ENCODE assay signal across 11 cellular contexts in genomic region chr5:126443374-126443851, GRCh38. TPM values are rescaled to one million over a fixed set of nuclear protein-coding genes. Genes with fewer than 3 reads are reported as not detected.
A peak's percentile ranks its signal among the peaks of the same experiment; 100 is the strongest.
DNase-seq lines count a peak whose midpoint lies in the region; ATAC-seq, FAIRE-seq and TF ChIP-seq lines count a peak whose summit lies in the region.
"Had no signal": no experiment of that assay in that cellular context is flagged by ENCODE, and none has a peak within 500 bp of the region (broad histone marks: within the 10 kb centered on the region; RNA-seq: fewer than 3 reads in every experiment).

No MANE protein-coding gene starts in this region.

- peaks cover 0 to 2% of the 10 kb centered on the region in 2 donors for H3K9me3 Mint-ChIP-seq in activated T-cell treated with anti-CD3 and anti-CD28 coated beads, Interleukin-2, amount 50 U/mL, for 72 hours

- DNase-seq in activated T-cell treated with anti-CD3 and anti-CD28 coated beads, Interleukin-2, amount 50 U/mL, for 72 hours: no peak
- no peak for DNase-seq in activated T-cell treated with anti-CD3 and anti-CD28 coated beads, Interleukin-2, amount 50 U/mL, for 48 hours
- DNase-seq in T-helper 17 cell (no peak), substantia nigra (lab: John Stamatoyannopoulos, UW) (peak in 6 of 49 donors; percentile 19 to 65 (median 24)), NCI-H146 (lab: John Stamatoyannopoulos, UW) (no peak), D721Med (ENCODE audit: insufficient read length, low spot score) (no peak)
- DNase-seq in stimulated activated CD4-positive, alpha-beta T cell treated with anti-CD3 and anti-CD28 coated beads, Interleukin-1b, Interleukin-23, amount 100 ng/mL, for 48 hours: no peak
- DNase-seq: stimulated activated naive CD4-positive, alpha-beta T cell treated with Interleukin-2 at 50 U/mL for 16 hours had no signal

- H3K9me3 ChIP-seq in T-helper 17 cell (ENCODE audit: control insufficient read depth, low read length, poor library complexity, severe bottlenecking): no peaks in the 10 kb centered on the region

- ATAC-seq in activated T-cell treated with anti-CD3 and anti-CD28 coated beads, Interleukin-2, amount 50 U/mL, for 72 hours (replicated peaks in 1 of 2): peak; percentile 6 to 21
- ATAC-seq in HG02840 (IDR thresholded peaks at IDR 0.05; ENCODE audit: low FRiP score, unreplicated experiment): peak; percentile 90
- ATAC-seq in T-helper 17 cell: no peak

- H3K27ac ChIP-seq in substantia nigra (ENCODE audit: low read depth, low read length, poor library complexity, severe bottlenecking): peak overlapping the region; percentile 70

- no peak for FAIRE-seq in D721Med (lab: Jason Lieb, UNC)

- H3K27ac Mint-ChIP-seq in activated T-cell treated with anti-CD3 and anti-CD28 coated beads, Interleukin-2, amount 50 U/mL, for 72 hours: peak overlapping the region; percentile 19
- H3K27ac Mint-ChIP-seq in T-helper 17 cell: peak overlapping the region; percentile 43
- H3K27ac Mint-ChIP-seq: nephron had no signal

- TF ChIP-seq CTCF in D721Med (IDR thresholded peaks at IDR 0.05; ENCODE audit: insufficient read depth, missing control alignments): no peak

- H3K4me3 Mint-ChIP-seq in activated T-cell treated with anti-CD3 and anti-CD28 coated beads, Interleukin-2, amount 50 U/mL, for 72 hours: peak overlapping the region; percentile 41 to 51
- H3K4me3 Mint-ChIP-seq in T-helper 17 cell: peak overlapping the region; percentile 26
- H3K4me3 Mint-ChIP-seq: IgD-negative memory B cell, nephron had no signal

- H3K4me1 Mint-ChIP-seq in activated T-cell treated with anti-CD3 and anti-CD28 coated beads, Interleukin-2, amount 50 U/mL, for 72 hours (ENCODE audit: low read depth): peaks cover 77% of the 10 kb centered on the region
- H3K4me1 Mint-ChIP-seq in T-helper 17 cell: peaks cover 16% of the 10 kb centered on the region

- H3K36me3 Mint-ChIP-seq in activated T-cell treated with anti-CD3 and anti-CD28 coated beads, Interleukin-2, amount 50 U/mL, for 72 hours (ENCODE audit: insufficient read depth in 2 of 2): peaks cover 5 to 8% of the 10 kb centered on the region in 2 donors
- H3K36me3 Mint-ChIP-seq in T-helper 17 cell (ENCODE audit: low read depth): peaks cover 5% of the 10 kb centered on the region

- H3K27me3 Mint-ChIP-seq in activated T-cell treated with anti-CD3 and anti-CD28 coated beads, Interleukin-2, amount 50 U/mL, for 72 hours (ENCODE audit: low read depth): no peaks in the 10 kb centered on the region
- no peaks in the 10 kb centered on the region for H3K27me3 Mint-ChIP-seq in T-helper 17 cell
- H3K27me3 Mint-ChIP-seq: IgD-negative memory B cell had no signal

RNA-seq across cellular contexts. Expression of gene GRAMD2B, which starts 20.2 kb away (rescaled TPM):
- total RNA-seq in activated T-cell treated with anti-CD3 and anti-CD28 coated beads, Interleukin-2, amount 50 U/mL, for 72 hours: 10 to 100 TPM; 12.7 to 15.7 TPM
- total RNA-seq in T-helper 17 cell: 10 to 100 TPM in 1 of 2 donors, 1 to 10 TPM in 1; 8.3 to 11.7 TPM
